ENCODE assay signal across 13 cellular contexts in genomic region chr14:93073366-93073722, GRCh38. TPM values are rescaled to one million over a fixed set of nuclear protein-coding genes. Genes with fewer than 3 reads are reported as not detected.
DNase-seq lines count a peak whose midpoint lies in the region; ATAC-seq and TF ChIP-seq lines count a peak whose summit lies in the region.
"Had no signal": no experiment of that assay in that cellular context is flagged by ENCODE, and none has a peak within 500 bp of the region (broad histone marks: within the 10 kb centered on the region; RNA-seq: fewer than 3 reads in every experiment).

No MANE protein-coding gene starts in this region.

- DNase-seq in NOMO-1 (lab: John Stamatoyannopoulos, UW; ENCODE audit: unreplicated experiment in 2 of 2) (peak; percentile 63 to 71), colonic mucosa (no peak), natural killer cell (no peak), DMS114 treated with DMSO at 0.1 percent for 48 hours (lab: John Stamatoyannopoulos, UW; ENCODE audit: unreplicated experiment) (no peak), AG20443 (ENCODE audit: low spot score) (no peak), DMS 273 (lab: John Stamatoyannopoulos, UW; ENCODE audit: unreplicated experiment) (no peak)
- DNase-seq: activated T-cell treated with anti-CD3 and anti-CD28 coated beads for 4 hours, NCI-H1105 treated with DMSO at 0.1 percent for 48 hours, NCI-H82, retina, T-helper 1 cell had no signal

- TF ChIP-seq CTCF in colonic mucosa (IDR thresholded peaks at IDR 0.05) (no peak), natural killer cell (IDR thresholded peaks at IDR 0.05) (no peak)

- no peaks in the 10 kb centered on the region for H3K36me3 Mint-ChIP-seq in natural killer cell

- H3K27me3 Mint-ChIP-seq in natural killer cell (ENCODE audit: low read depth in 2 of 2): no peaks in the 10 kb centered on the region

- no peaks in the 10 kb centered on the region for H3K9me3 Mint-ChIP-seq in natural killer cell

- intact Hi-C loops in colonic mucosa (cut with DNase I): no loop called here
- intact Hi-C loops in natural killer cell (cut with micrococcal nuclease): no loop called here

- peak overlapping the region; percentile 65 for H3K4me3 Mint-ChIP-seq in natural killer cell

- peaks cover 0 to 80% (median 22%) of the 10 kb centered on the region in 11 experiments; a peak in 15 of 22 replicates for H4K20me1 ChIP-seq in BLaER1 treated with 17β-estradiol and CSF1 and Interleukin-3, amounts not matched to agents 10 nM and 100 nM

- H3K36me3 ChIP-seq in BLaER1 treated with 17β-estradiol and CSF1 and Interleukin-3, amounts not matched to agents 10 nM and 100 nM: peaks cover 0 to 15% (median 0%) of the 10 kb centered on the region in 11 experiments; a peak in 4 of 22 replicates
- no peaks in the 10 kb centered on the region for H3K36me3 ChIP-seq in colonic mucosa

- no peaks in the 10 kb centered on the region for H3K27me3 ChIP-seq in BLaER1 treated with 17β-estradiol and CSF1 and Interleukin-3, amounts not matched to agents 10 nM and 100 nM
- H3K27me3 ChIP-seq in colonic mucosa: no peaks in the 10 kb centered on the region

- H3K9me3 ChIP-seq in BLaER1 treated with 17β-estradiol and CSF1 and Interleukin-3, amounts not matched to agents 10 nM and 100 nM (replicated peaks in 1 of 11): no peaks in the 10 kb centered on the region
- H3K9me3 ChIP-seq in colonic mucosa: no peaks in the 10 kb centered on the region

- peaks cover 68 to 99% (median 87%) of the 10 kb centered on the region in 10 experiments for H3K4me1 ChIP-seq in BLaER1 treated with 17β-estradiol and CSF1 and Interleukin-3, amounts not matched to agents 10 nM and 100 nM
- H3K4me1 ChIP-seq in colonic mucosa: peaks cover 11% of the 10 kb centered on the region

- H3K27ac ChIP-seq in BLaER1 treated with 17β-estradiol and CSF1 and Interleukin-3, amounts not matched to agents 10 nM and 100 nM: peak overlapping the region; percentile 73 to 95 (median 90)
- H3K27ac ChIP-seq in colonic mucosa: peak overlapping the region; percentile 66

- ATAC-seq in natural killer cell: peak in 1 of 3 donors; percentile 28
- ATAC-seq in HG03460 (IDR thresholded peaks at IDR 0.05; ENCODE audit: unreplicated experiment): no peak

- peak overlapping the region; percentile 91 to 95 for H3K27ac Mint-ChIP-seq in natural killer cell

- peak overlapping the region; percentile 30 to 63 (median 46); a peak in 15 of 20 replicates for H3K4me3 ChIP-seq in BLaER1 treated with 17β-estradiol and CSF1 and Interleukin-3, amounts not matched to agents 10 nM and 100 nM
- H3K4me3 ChIP-seq in colonic mucosa: no peak overlapping the region

- H3K4me1 Mint-ChIP-seq in natural killer cell: peaks cover 49 to 68% of the 10 kb centered on the region in 2 donors

- peak overlapping the region; percentile 69 to 85 (median 79); a peak in 19 of 22 replicates for H3K9ac ChIP-seq in BLaER1 treated with 17β-estradiol and CSF1 and Interleukin-3, amounts not matched to agents 10 nM and 100 nM
- H3K9ac ChIP-seq in colonic mucosa (ENCODE audit: low read depth in 2 of 2, low read length in 2 of 2): peak overlapping the region in 1 of 2 donors; percentile 66

- peak overlapping the region; percentile 85 to 99 (median 93) for H3K4me2 ChIP-seq in BLaER1 treated with 17β-estradiol and CSF1 and Interleukin-3, amounts not matched to agents 10 nM and 100 nM

RNA-seq across cellular contexts. Expression of gene ITPK1, which starts 42.4 kb away (rescaled TPM):
- total RNA-seq in colonic mucosa: 100 to 1,000 TPM; 118 to 134 TPM
- total RNA-seq in natural killer cell: 10 to 100 TPM; 73.2 to 74.8 (median 74.4) TPM

Comparison
In these comparisons a context has a peak if more than half of its experiments do, and no peak if none do; other contexts are left out.
1. DNase-seq: peak in NOMO-1 (2 of 2); none in colonic mucosa (single experiment), natural killer cell (single experiment), DMS114 treated with DMSO at 0.1 percent for 48 hours (single experiment), AG20443 (single experiment) and DMS 273 (single experiment).